28 cellular contexts compared by ENCODE assay signal in genomic region chr9:133560311-133560710, GRCh38. TPM values are rescaled to one million over a fixed set of nuclear protein-coding genes. Genes with fewer than 3 reads are reported as not detected.
DNase-seq lines count a peak whose midpoint lies in the region; ATAC-seq, FAIRE-seq and TF ChIP-seq lines count a peak whose summit lies in the region.
"Had no signal": no experiment of that assay in that cellular context is flagged by ENCODE, and none has a peak within 500 bp of the region (broad histone marks: within the 10 kb centered on the region; RNA-seq: fewer than 3 reads in every experiment).

No MANE protein-coding gene starts in this region.

- H3K4me3 ChIP-seq in MG63 (no peak overlapping the region), body of pancreas (no peak overlapping the region)
- H3K4me3 ChIP-seq: ascending aorta, psoas muscle, thoracic aorta had no signal

- H3K27me3 ChIP-seq in MG63 (no peaks in the 10 kb centered on the region; the same call in 1 of the 2 replicates), body of pancreas (no peaks in the 10 kb centered on the region)
- H3K27me3 ChIP-seq: ascending aorta had no signal

- intact Hi-C loops in body of pancreas (cut with DNase I): no loop called here
- intact Hi-C loops in left cardiac atrium (cut with DNase I): no loop called here
- intact Hi-C loops in sciatic nerve (cut with DNase I): loop anchor here (5.0 kb wide), 1 partner anchor 1908 kb away; no protein-coding TSS in a partner anchor

- TF ChIP-seq POLR2A in body of pancreas (IDR thresholded peaks at IDR 0.05) (peak in 1 of 3 donors; percentile 14), GM12891 (IDR thresholded peaks at IDR 0.05; ENCODE audit: low read depth, low read length) (no peak)

- WGBS in body of pancreas, 2 donors: 0 to 45% methylated on average over 1 to 15 of the region's 15 CpGs

- peaks cover 15% of the 10 kb centered on the region for H3K4me1 ChIP-seq in body of pancreas

- ATAC-seq in body of pancreas (peak; percentile 77), left cardiac atrium (peak; percentile 32), sciatic nerve (peak; percentile 47), HG02678 (IDR thresholded peaks at IDR 0.05; ENCODE audit: unreplicated experiment) (no peak)
- ATAC-seq: activated naive CD4-positive, alpha-beta T cell treated with anti-CD3 and anti-CD28 coated beads, Interleukin-2, amount 50 U/mL, for 72 hours; left colon; PC-3; psoas muscle; stimulated activated memory B cell treated with anti-CD40 and anti-IgM and Interleukin-4, amounts not matched to agents 10 μg/mL and 1 μg/mL and 100 μg/mL, for 72 hours had no signal

- TF ChIP-seq CTCF in body of pancreas (IDR thresholded peaks at IDR 0.05): peak in 2 of 7 experiments; percentile 8 to 18

- DNase-seq in MG63: peak; percentile 67
- DNase-seq in body of pancreas: peak; percentile 30 to 68 (median 57)
- peak; percentile 77 for DNase-seq in left cardiac atrium
- DNase-seq in sciatic nerve (ENCODE audit: low spot score): no peak
- no peak for DNase-seq in GM12891 (ENCODE audit: insufficient read length, low spot score)
- DNase-seq in DMS 273 (lab: John Stamatoyannopoulos, UW; ENCODE audit: unreplicated experiment): no peak
- no peak for DNase-seq in activated T-cell treated with anti-CD3 and anti-CD28 coated beads, Interleukin-2, amount 50 U/mL, for 1 hour
- DNase-seq: activated CD4-positive, alpha-beta T cell treated with anti-CD3 and anti-CD28 coated beads for 48 hours; DMS 273 treated with DMSO at 0.1 percent for 48 hours; endodermal cell; glutamatergic neuron; H9; KG1; midbrain; PC-3; psoas muscle; small intestine had no signal

- peak overlapping the region in 1 of 4 donors; percentile 7 for H3K27ac ChIP-seq in body of pancreas
- H3K27ac ChIP-seq: ascending aorta, psoas muscle, thoracic aorta had no signal

- H3K36me3 ChIP-seq in MG63 (no peaks in the 10 kb centered on the region), body of pancreas (replicated peaks in 1 of 2; ENCODE audit: insufficient read depth in 1 of 2, low read depth in 2 of 2) (no peaks in the 10 kb centered on the region)
- H3K36me3 ChIP-seq: ascending aorta, thoracic aorta had no signal

- H3K9me3 ChIP-seq in MG63: no peaks in the 10 kb centered on the region
- H3K9me3 ChIP-seq in body of pancreas: no peaks in the 10 kb centered on the region
- H3K9me3 ChIP-seq: ascending aorta, psoas muscle, thoracic aorta had no signal

- no peak for FAIRE-seq in GM12891 (lab: Jason Lieb, UNC)
- FAIRE-seq: small intestine had no signal

TF ChIP-seq in GM12891, 5 proteins besides CTCF, POLR2A, EP300 and RAD21:
- TF ChIP-seq SPI1 (IDR thresholded peaks at IDR 0.05; ENCODE audit: low read depth, low read length): no peak
- TF ChIP-seq PAX5 (IDR thresholded peaks at IDR 0.05; ENCODE audit: insufficient read depth, low read length, severe bottlenecking): no peak
- TF ChIP-seq TAF1 (IDR thresholded peaks at IDR 0.05; ENCODE audit: low read depth, low read length): no peak
- no peak for TF ChIP-seq POLR2AphosphoS5 (IDR thresholded peaks at IDR 0.05; ENCODE audit: low read depth, low read length)
- no peak for TF ChIP-seq POU2F2 (IDR thresholded peaks at IDR 0.05; ENCODE audit: low read depth, low read length)

RNA-seq across cellular contexts. Expression of gene ADAMTSL2, which starts 25.8 kb away (rescaled TPM):
- 0.10 and 0.72 TPM in 2 replicates for total RNA-seq in MG63 (2014; rRNA removed; shearing (Covaris generic); ENCODE audit: low replicate concordance)
- total RNA-seq in body of pancreas: 10 to 100 TPM in 1 of 2 donors, 1 to 10 TPM in 1; 4.2 to 21.8 TPM
- total RNA-seq in left cardiac atrium: 10 to 100 TPM; 13.9 to 16.7 TPM
- total RNA-seq in sciatic nerve: 22.3 TPM
- 0.05 TPM for polyA plus RNA-seq in GM12891 (2012; ENCODE audit: low read depth, missing spikeins)
- total RNA-seq: HT1080; PC-3; T-helper 1 cell treated with Interleukin-12 subunit alpha and Interleukin-12 subunit beta and Interleukin-4 antibody, amounts not matched to agents 30 ng/mL and 1 ng/mL, for 36 hours had no signal

RNA-seq across cellular contexts. Expression of gene MYMK, which starts 35.6 kb away (rescaled TPM):
- total RNA-seq in MG63 (2014; rRNA removed; shearing (Covaris generic); ENCODE audit: low replicate concordance): not detected in 2 replicates
- total RNA-seq in body of pancreas (not detected), left cardiac atrium (not detected), sciatic nerve (not detected)
- polyA plus RNA-seq in GM12891 (2012; ENCODE audit: low read depth, missing spikeins): not detected
- total RNA-seq: activated naive CD4-positive, alpha-beta T cell treated with anti-CD3 and anti-CD28 coated beads, Interleukin-2, amount 50 U/mL, for 72 hours; ascending aorta; endodermal cell; fibroblast of lung; H9; HT1080; left colon; neural crest cell; PC-3; SK-MEL-5; T-helper 1 cell treated with Interleukin-12 subunit alpha and Interleukin-12 subunit beta and Interleukin-4 antibody, amounts not matched to agents 30 ng/mL and 1 ng/mL, for 36 hours; thoracic aorta had no signal
- polyA plus RNA-seq: fibroblast of lung, small intestine had no signal

RNA-seq across cellular contexts. Expression of gene FAM163B, which starts 48.9 kb away (rescaled TPM):
- total RNA-seq in MG63 (2014; rRNA removed; shearing (Covaris generic); ENCODE audit: low replicate concordance): not detected in 2 replicates
- total RNA-seq in body of pancreas (under 1 TPM in 1 of 2 donors, not detected in 1; 0.78 TPM), left cardiac atrium (under 1 TPM in 1 of 2 donors, not detected in 1; 0.37 TPM), sciatic nerve (not detected)
- polyA plus RNA-seq in GM12891 (2012; ENCODE audit: low read depth, missing spikeins): not detected
- total RNA-seq: activated naive CD4-positive, alpha-beta T cell treated with anti-CD3 and anti-CD28 coated beads, Interleukin-2, amount 50 U/mL, for 72 hours; ascending aorta; endodermal cell; fibroblast of lung; HT1080; neural crest cell; PC-3; psoas muscle; SK-MEL-5; T-helper 1 cell treated with Interleukin-12 subunit alpha and Interleukin-12 subunit beta and Interleukin-4 antibody, amounts not matched to agents 30 ng/mL and 1 ng/mL, for 36 hours; thoracic aorta had no signal
- polyA plus RNA-seq: fibroblast of lung, psoas muscle had no signal

Comparison
In these comparisons a context has a peak if more than half of its experiments do, and no peak if none do; other contexts are left out.
1. DNase-seq: peak in MG63 (single experiment), body of pancreas (4 of 4) and left cardiac atrium (single experiment); none in sciatic nerve (single experiment), GM12891 (single experiment), DMS 273 (single experiment) and activated T-cell treated with anti-CD3 and anti-CD28 coated beads, Interleukin-2, amount 50 U/mL, for 1 hour (single experiment).